Comparison of ENCODE assay signal across 10 cellular contexts in the genomic region with DNA sequence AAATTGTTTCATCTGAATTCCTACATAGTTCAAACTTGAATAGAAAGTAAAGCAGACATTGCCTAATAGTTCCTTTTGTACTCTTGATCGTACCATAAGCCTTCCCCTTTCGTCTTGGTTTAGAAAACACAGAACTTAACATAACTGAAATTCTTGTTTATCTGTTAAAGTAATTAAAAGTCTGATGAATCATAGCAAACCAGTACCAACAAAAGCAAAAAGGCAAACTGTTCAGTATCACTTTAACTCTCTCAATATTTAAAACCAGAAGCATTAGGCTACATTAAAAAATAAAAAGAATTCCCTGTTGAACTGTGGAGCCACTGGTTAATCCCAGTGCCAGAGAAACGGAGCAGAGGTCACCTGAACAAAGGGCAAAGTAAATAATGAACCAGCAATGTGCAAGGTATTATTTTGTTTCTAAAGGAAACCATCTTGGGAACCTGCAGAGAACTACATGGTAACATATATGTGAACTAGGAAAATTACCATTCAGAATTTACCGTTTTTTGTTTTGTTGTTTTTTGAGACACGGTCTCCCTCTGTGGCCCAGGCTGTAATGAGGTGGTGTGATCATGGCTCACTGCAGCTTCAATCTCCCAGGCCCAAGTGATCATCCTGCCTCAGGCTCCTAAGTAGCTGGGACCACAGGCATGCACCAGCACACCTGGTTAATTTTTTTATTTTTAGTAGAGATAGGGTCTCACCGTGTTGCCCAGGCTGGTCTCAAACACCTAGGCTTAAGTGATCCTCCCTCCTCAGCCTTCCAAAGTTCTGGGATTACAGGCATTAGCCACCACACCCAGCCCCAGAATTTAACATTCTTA. TPM values are rescaled to one million over a fixed set of nuclear protein-coding genes. Genes with fewer than 3 reads are reported as not detected.
DNase-seq lines count a peak whose midpoint lies in the region; ATAC-seq and TF ChIP-seq lines count a peak whose summit lies in the region.
"Had no signal": no experiment of that assay in that cellular context is flagged by ENCODE, and none has a peak within 500 bp of the region (broad histone marks: within the 10 kb centered on the region; RNA-seq: fewer than 3 reads in every experiment).

No MANE protein-coding gene starts in this region.

- POLR2A ChIA-PET in activated CD4-positive, alpha-beta memory T cell treated with anti-CD3 and anti-CD28 coated beads, Interleukin-2, amount 10 ng/mL, durations not matched to agents 7 days and 5 days (lab: Charles Lee) = no interaction called here

- H3K27ac Mint-ChIP-seq in Calu3 (ENCODE audit: unreplicated experiment) = peak overlapping the region; percentile 36
- no peak overlapping the region for H3K27ac Mint-ChIP-seq in activated CD4-positive, alpha-beta T cell treated with anti-CD3 and anti-CD28 coated beads, Interleukin-2, amount 10 ng/mL, durations not matched to agents 24 days and 14 days
- H3K27ac Mint-ChIP-seq in activated CD4-positive, alpha-beta memory T cell treated with anti-CD3 and anti-CD28 coated beads, Interleukin-2, amount 10 ng/mL, durations not matched to agents 7 days and 5 days = no peak overlapping the region

- H3K27me3 Mint-ChIP-seq in Calu3 (ENCODE audit: unreplicated experiment) = no peaks in the 10 kb centered on the region
- no peaks in the 10 kb centered on the region for H3K27me3 Mint-ChIP-seq in activated CD4-positive, alpha-beta T cell treated with anti-CD3 and anti-CD28 coated beads, Interleukin-2, amount 10 ng/mL, durations not matched to agents 24 days and 14 days
- H3K27me3 Mint-ChIP-seq in activated CD4-positive, alpha-beta memory T cell treated with anti-CD3 and anti-CD28 coated beads, Interleukin-2, amount 10 ng/mL, durations not matched to agents 7 days and 5 days = no peaks in the 10 kb centered on the region

- H3K9me3 Mint-ChIP-seq in Calu3 (ENCODE audit: low read depth, unreplicated experiment) = peaks cover 2% of the 10 kb centered on the region
- H3K9me3 Mint-ChIP-seq in activated CD4-positive, alpha-beta T cell treated with anti-CD3 and anti-CD28 coated beads, Interleukin-2, amount 10 ng/mL, durations not matched to agents 24 days and 14 days = peaks cover 5% of the 10 kb centered on the region
- peaks cover 6% of the 10 kb centered on the region for H3K9me3 Mint-ChIP-seq in activated CD4-positive, alpha-beta memory T cell treated with anti-CD3 and anti-CD28 coated beads, Interleukin-2, amount 10 ng/mL, durations not matched to agents 7 days and 5 days
- H3K9me3 Mint-ChIP-seq: activated T-cell treated with anti-CD3 and anti-CD28 coated beads, Interleukin-2, amount 50 U/mL, for 4 hours had no signal

- WGBS in heart right ventricle, 2 donors = 47 to 60% methylated on average over 6 of the region's 6 CpGs

- DNase-seq in Calu3 (no peak), adipocyte (ENCODE audit: low read depth) (peak; percentile 88), heart right ventricle (no peak), retinal pigment epithelial cell (ENCODE audit: low read depth) (peak; percentile 46), SKM-1 treated with dmso at 0.1 percent for 144 hours (lab: John Stamatoyannopoulos, UW; ENCODE audit: unreplicated experiment) (no peak), NCI-H1092 (lab: John Stamatoyannopoulos, UW) (no peak)
- DNase-seq in activated CD4-positive, alpha-beta T cell treated with anti-CD3 and anti-CD28 coated beads, Interleukin-2, amount 10 ng/mL, durations not matched to agents 24 days and 14 days = no peak
- no peak for DNase-seq in activated CD4-positive, alpha-beta memory T cell treated with anti-CD3 and anti-CD28 coated beads, Interleukin-2, amount 10 ng/mL, durations not matched to agents 7 days and 5 days
- DNase-seq: activated T-cell treated with anti-CD3 and anti-CD28 coated beads, Interleukin-2, amount 50 U/mL, for 4 hours; stimulated activated CD4-positive, alpha-beta T cell treated with anti-CD3 and anti-CD28 coated beads, Interleukin-2, amount 100 ng/mL, for 48 hours had no signal

- intact Hi-C loops in Calu3 (cut with micrococcal nuclease; ENCODE audit: unreplicated experiment) = no loop called here
- intact Hi-C loops in heart right ventricle (cut with DNase I) = loop anchor here in 3 of 10 donors (2.0 to 5.0 kb wide), 3 partner anchors 52 to 173 kb away; partner anchors contain the start of gene ATF1 (in 1 of the 3)
- intact Hi-C loops in activated CD4-positive, alpha-beta T cell treated with anti-CD3 and anti-CD28 coated beads, Interleukin-2, amount 10 ng/mL, durations not matched to agents 24 days and 14 days (cut with micrococcal nuclease) = no loop called here

- no peaks in the 10 kb centered on the region for H3K36me3 Mint-ChIP-seq in Calu3 (ENCODE audit: insufficient read depth, unreplicated experiment)
- H3K36me3 Mint-ChIP-seq in activated CD4-positive, alpha-beta T cell treated with anti-CD3 and anti-CD28 coated beads, Interleukin-2, amount 10 ng/mL, durations not matched to agents 24 days and 14 days (ENCODE audit: low read depth) = peaks cover 3% of the 10 kb centered on the region
- H3K36me3 Mint-ChIP-seq in activated CD4-positive, alpha-beta memory T cell treated with anti-CD3 and anti-CD28 coated beads, Interleukin-2, amount 10 ng/mL, durations not matched to agents 7 days and 5 days (ENCODE audit: low read depth) = peaks cover 6% of the 10 kb centered on the region

- H3K27ac ChIP-seq in heart right ventricle = peak overlapping the region; percentile 37 to 85 (median 59)

- H3K36me3 ChIP-seq in adipocyte (ENCODE audit: control insufficient read depth, insufficient read depth, low read length, severe bottlenecking) = peaks cover 28% of the 10 kb centered on the region
- peaks cover 0 to 31% (median 8%) of the 10 kb centered on the region in 9 donors for H3K36me3 ChIP-seq in heart right ventricle

- H3K4me1 Mint-ChIP-seq in Calu3 (ENCODE audit: low read depth, unreplicated experiment) = peaks cover 8% of the 10 kb centered on the region
- peaks cover 6% of the 10 kb centered on the region for H3K4me1 Mint-ChIP-seq in activated CD4-positive, alpha-beta T cell treated with anti-CD3 and anti-CD28 coated beads, Interleukin-2, amount 10 ng/mL, durations not matched to agents 24 days and 14 days
- no peaks in the 10 kb centered on the region for H3K4me1 Mint-ChIP-seq in activated CD4-positive, alpha-beta memory T cell treated with anti-CD3 and anti-CD28 coated beads, Interleukin-2, amount 10 ng/mL, durations not matched to agents 7 days and 5 days

- H3K9me3 ChIP-seq in adipocyte (ENCODE audit: control insufficient read depth, low read length) (no peaks in the 10 kb centered on the region), heart right ventricle (peaks cover 0 to 8% (median 0%) of the 10 kb centered on the region in 11 donors)

- H3K4me1 ChIP-seq in adipocyte (ENCODE audit: control insufficient read depth, insufficient read depth, low read length) = peaks cover 42% of the 10 kb centered on the region
- H3K4me1 ChIP-seq in heart right ventricle = peaks cover 6 to 41% (median 30%) of the 10 kb centered on the region in 9 donors

- peak overlapping the region; percentile 65 for H3K4me3 ChIP-seq in adipocyte (ENCODE audit: low read length)
- H3K4me3 ChIP-seq in heart right ventricle = peak overlapping the region in 1 of 10 donors; percentile 12
- H3K4me3 ChIP-seq in retinal pigment epithelial cell (ENCODE audit: low read length) = no peak overlapping the region

- no peaks in the 10 kb centered on the region for H3K27me3 ChIP-seq in adipocyte (replicated peaks; ENCODE audit: control insufficient read depth, insufficient read depth, low read length)
- no peaks in the 10 kb centered on the region for H3K27me3 ChIP-seq in heart right ventricle

- BruUV-seq in Calu3 (replicated peaks; lab: Mats Ljungman, UMichigan) = no TSS peak

- no peak overlapping the region for H3K4me3 Mint-ChIP-seq in Calu3 (ENCODE audit: low read depth, unreplicated experiment)
- no peak overlapping the region for H3K4me3 Mint-ChIP-seq in activated CD4-positive, alpha-beta T cell treated with anti-CD3 and anti-CD28 coated beads, Interleukin-2, amount 10 ng/mL, durations not matched to agents 24 days and 14 days
- H3K4me3 Mint-ChIP-seq in activated CD4-positive, alpha-beta memory T cell treated with anti-CD3 and anti-CD28 coated beads, Interleukin-2, amount 10 ng/mL, durations not matched to agents 7 days and 5 days = no peak overlapping the region
- H3K4me3 Mint-ChIP-seq: activated T-cell treated with anti-CD3 and anti-CD28 coated beads, Interleukin-2, amount 50 U/mL, for 4 hours had no signal

- CTCF ChIA-PET in Calu3 (lab: Charles Lee) = interaction anchor here (1.1 kb wide), 1 partner anchor 15 kb away, joined by 3 read pairs; no protein-coding TSS in a partner anchor
- CTCF ChIA-PET in activated CD4-positive, alpha-beta memory T cell treated with anti-CD3 and anti-CD28 coated beads, Interleukin-2, amount 10 ng/mL, durations not matched to agents 7 days and 5 days (lab: Charles Lee) = no interaction called here

- H3K9ac ChIP-seq in adipocyte (ENCODE audit: low read length) = peak overlapping the region; percentile 85

- peak in 6 of 8 donors; percentile 37 to 77 (median 49) for ATAC-seq in heart right ventricle
- ATAC-seq: activated T-cell treated with anti-CD3 and anti-CD28 coated beads, Interleukin-2, amount 50 U/mL, for 4 hours had no signal

- TF ChIP-seq CTCF in Calu3 (IDR thresholded peaks at IDR 0.05; ENCODE audit: unreplicated experiment) (no peak), heart right ventricle (IDR thresholded peaks at IDR 0.05) (no peak), retinal pigment epithelial cell (conservative IDR thresholded peaks at IDR 0.05; ENCODE audit: low read depth, low read length) (no peak)

RNA-seq across cellular contexts. Expression of gene HIGD1C, which starts 17.1 kb away (rescaled TPM):
- total RNA-seq in Calu3 (2022) = not detected in 2 replicates
- total RNA-seq in heart right ventricle = not detected
- not detected for polyA plus RNA-seq in heart right ventricle
- total RNA-seq in activated CD4-positive, alpha-beta T cell treated with anti-CD3 and anti-CD28 coated beads, Interleukin-2, amount 10 ng/mL, durations not matched to agents 24 days and 14 days = not detected in 2 replicates
- total RNA-seq in activated CD4-positive, alpha-beta memory T cell treated with anti-CD3 and anti-CD28 coated beads, Interleukin-2, amount 10 ng/mL, durations not matched to agents 7 days and 5 days = not detected
- total RNA-seq: activated T-cell treated with anti-CD3 and anti-CD28 coated beads, Interleukin-2, amount 50 U/mL, for 4 hours had no signal

Comparison
In these comparisons a context has a peak if more than half of its experiments do, and no peak if none do; other contexts are left out.
1. DNase-seq: peak in adipocyte (single experiment) and retinal pigment epithelial cell (single experiment); none in Calu3 (single experiment), heart right ventricle (0 of 2), activated CD4-positive, alpha-beta T cell treated with anti-CD3 and anti-CD28 coated beads, Interleukin-2, amount 10 ng/mL, durations not matched to agents 24 days and 14 days (single experiment), activated CD4-positive, alpha-beta memory T cell treated with anti-CD3 and anti-CD28 coated beads, Interleukin-2, amount 10 ng/mL, durations not matched to agents 7 days and 5 days (single experiment), SKM-1 treated with dmso at 0.1 percent for 144 hours (single experiment) and NCI-H1092 (single experiment).